In the genomic region with DNA sequence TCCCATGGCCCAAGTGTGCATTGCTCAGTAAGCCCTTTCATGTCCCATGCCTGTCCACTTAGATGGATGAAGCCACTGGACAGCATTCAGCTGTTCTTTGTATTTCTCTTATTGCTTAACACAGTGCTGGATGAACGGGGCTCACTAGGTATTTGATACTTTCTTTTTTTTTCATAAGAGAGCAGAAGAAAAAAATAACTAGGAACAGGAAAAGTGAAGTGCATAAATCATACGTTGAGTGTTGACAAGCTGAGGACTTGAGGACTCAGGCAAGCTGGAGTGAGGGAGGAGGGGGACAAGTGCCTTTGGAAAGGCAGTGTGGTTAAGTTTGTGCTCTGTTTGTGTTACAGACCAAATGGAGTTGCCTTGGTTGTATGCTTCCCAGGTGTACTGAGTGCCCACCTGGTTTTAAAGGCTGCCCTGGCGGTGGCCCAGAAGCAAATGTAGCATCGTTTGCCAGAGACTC, we compare ENCODE assay signal across 13 cellular contexts.
DNase-seq lines count a peak whose midpoint lies in the region; ATAC-seq and TF ChIP-seq lines count a peak whose summit lies in the region.
"Had no signal": no experiment of that assay in that cellular context is flagged by ENCODE, and none has a peak within 500 bp of the region (broad histone marks: within the 10 kb centered on the region; RNA-seq: fewer than 3 reads in every experiment).

No MANE protein-coding gene starts in this region.

- peaks cover 45% of the 10 kb centered on the region for H3K4me1 Mint-ChIP-seq in activated CD8-positive, alpha-beta T cell treated with anti-CD3 and anti-CD28 coated beads, Interleukin-2, amount 10 ng/mL, durations not matched to agents 7 days and 5 days (ENCODE audit: low read depth)

- no peak overlapping the region for H3K9ac ChIP-seq in OCI-LY1 (ENCODE audit: low read length)

- H3K27ac ChIP-seq in OCI-LY1 (ENCODE audit: low read depth, low read length, poor library complexity, severe bottlenecking) (peak overlapping the region; percentile 74), lung (ENCODE audit: low read depth in 1 of 2, low read length in 1 of 2) (peak overlapping the region in 1 of 2 donors; percentile 92)
- H3K27ac ChIP-seq: epithelial cell of prostate, VCaP had no signal

- 8 to 25% methylated on average over 4 of the region's 4 CpGs for WGBS in lung, 2 donors

- H3K27me3 Mint-ChIP-seq in activated CD8-positive, alpha-beta T cell treated with anti-CD3 and anti-CD28 coated beads, Interleukin-2, amount 10 ng/mL, durations not matched to agents 7 days and 5 days (ENCODE audit: low read depth): no peaks in the 10 kb centered on the region

- H3K9me3 ChIP-seq in OCI-LY1 (ENCODE audit: low read length): no peaks in the 10 kb centered on the region
- no peaks in the 10 kb centered on the region for H3K9me3 ChIP-seq in lung (ENCODE audit: control insufficient read depth in 2 of 2, insufficient read depth in 1 of 2, low read length in 1 of 2)

- H3K4me3 ChIP-seq in OCI-LY1 (ENCODE audit: low read depth, low read length, poor library complexity, severe bottlenecking): no peak overlapping the region
- H3K4me3 ChIP-seq in lung: no peak overlapping the region
- H3K4me3 ChIP-seq: smooth muscle cell had no signal

- no peak overlapping the region; the same call in 1 of the 2 replicates for H3K4me2 ChIP-seq in OCI-LY1 (ENCODE audit: low read length)
- H3K4me2 ChIP-seq: smooth muscle cell had no signal

- no peaks in the 10 kb centered on the region for H3K27me3 ChIP-seq in OCI-LY1 (ENCODE audit: insufficient read depth, low read length)
- H3K27me3 ChIP-seq in lung (ENCODE audit: control insufficient read depth, insufficient read depth): no peaks in the 10 kb centered on the region

- H3F3A ChIP-seq in OCI-LY1 (ENCODE audit: insufficient read depth, low read length): no peaks in the 10 kb centered on the region

- DNase-seq in DMS153 (lab: John Stamatoyannopoulos, UW): peak; percentile 50
- DNase-seq in M059J (ENCODE audit: low read depth): peak; percentile 27
- DNase-seq in lung (ENCODE audit: low spot score): peak; percentile 74
- no peak for DNase-seq in activated CD8-positive, alpha-beta T cell treated with anti-CD3 and anti-CD28 coated beads, Interleukin-2, amount 10 ng/mL, durations not matched to agents 7 days and 5 days
- DNase-seq in inferior parietal cortex (ENCODE audit: extremely low spot score): no peak
- DNase-seq in retina: no peak
- DNase-seq: activated T-cell treated with anti-CD3 and anti-CD28 coated beads, Interleukin-2, amount 50 U/mL, for 1 hour; nephron progenitor cell had no signal

- H3K79me2 ChIP-seq in OCI-LY1 (ENCODE audit: insufficient read depth, low read length): no peaks in the 10 kb centered on the region

- H3K9me2 ChIP-seq in OCI-LY1 (ENCODE audit: low read depth, low read length): no peaks in the 10 kb centered on the region

- ATAC-seq in lung (ENCODE audit: insufficient read depth, low FRiP score) (peak; percentile 28), GM19324 (IDR thresholded peaks at IDR 0.05; ENCODE audit: low FRiP score, unreplicated experiment) (no peak)
- ATAC-seq in activated CD8-positive, alpha-beta T cell treated with anti-CD3 and anti-CD28 coated beads, Interleukin-2, amount 10 ng/mL, durations not matched to agents 7 days and 5 days: no peak

- TF ChIP-seq CTCF in OCI-LY1 (IDR thresholded peaks at IDR 0.05; ENCODE audit: low read length) (no peak), lung (IDR thresholded peaks at IDR 0.05; ENCODE audit: control extremely low read depth, extremely low read depth) (no peak)

- CTCF ChIA-PET in activated CD8-positive, alpha-beta T cell treated with anti-CD3 and anti-CD28 coated beads, Interleukin-2, amount 10 ng/mL, durations not matched to agents 7 days and 5 days (lab: Charles Lee): no interaction called here

- H2AFZ ChIP-seq in OCI-LY1 (ENCODE audit: low read length): no peak overlapping the region

- POLR2A ChIA-PET in activated CD8-positive, alpha-beta T cell treated with anti-CD3 and anti-CD28 coated beads, Interleukin-2, amount 10 ng/mL, durations not matched to agents 7 days and 5 days (lab: Charles Lee): no interaction called here

- no peaks in the 10 kb centered on the region for H3K36me3 ChIP-seq in OCI-LY1 (ENCODE audit: insufficient read depth, low read length)
- no peaks in the 10 kb centered on the region for H3K36me3 ChIP-seq in lung (ENCODE audit: control insufficient read depth in 2 of 2, insufficient read depth in 2 of 2, low read length in 2 of 2)

- no peak overlapping the region for H3K27ac Mint-ChIP-seq in activated CD8-positive, alpha-beta T cell treated with anti-CD3 and anti-CD28 coated beads, Interleukin-2, amount 10 ng/mL, durations not matched to agents 7 days and 5 days

- H3K4me1 ChIP-seq in OCI-LY1 (ENCODE audit: insufficient read depth, low read length, severe bottlenecking) (peaks cover 51% of the 10 kb centered on the region), lung (ENCODE audit: control insufficient read depth in 2 of 2, insufficient read depth in 2 of 2, low read length in 2 of 2) (peaks cover 11 to 43% of the 10 kb centered on the region in 2 donors)

- no peaks in the 10 kb centered on the region for H4K20me1 ChIP-seq in OCI-LY1 (ENCODE audit: insufficient read depth, low read length)

- no peaks in the 10 kb centered on the region for H3K36me3 Mint-ChIP-seq in activated CD8-positive, alpha-beta T cell treated with anti-CD3 and anti-CD28 coated beads, Interleukin-2, amount 10 ng/mL, durations not matched to agents 7 days and 5 days (ENCODE audit: low read depth)

- no peaks in the 10 kb centered on the region for H3K9me3 Mint-ChIP-seq in activated CD8-positive, alpha-beta T cell treated with anti-CD3 and anti-CD28 coated beads, Interleukin-2, amount 10 ng/mL, durations not matched to agents 7 days and 5 days (ENCODE audit: insufficient read depth)
- H3K9me3 Mint-ChIP-seq: nephron progenitor cell had no signal

- H3K4me3 Mint-ChIP-seq in activated CD8-positive, alpha-beta T cell treated with anti-CD3 and anti-CD28 coated beads, Interleukin-2, amount 10 ng/mL, durations not matched to agents 7 days and 5 days: no peak overlapping the region
- H3K4me3 Mint-ChIP-seq: nephron progenitor cell had no signal

Comparison
In these comparisons a context has a peak if more than half of its experiments do, and no peak if none do; other contexts are left out.
1. DNase-seq: peak in DMS153 (single experiment), M059J (single experiment) and lung (single experiment); none in activated CD8-positive, alpha-beta T cell treated with anti-CD3 and anti-CD28 coated beads, Interleukin-2, amount 10 ng/mL, durations not matched to agents 7 days and 5 days (single experiment), inferior parietal cortex (single experiment) and retina (single experiment).